In the genomic region with DNA sequence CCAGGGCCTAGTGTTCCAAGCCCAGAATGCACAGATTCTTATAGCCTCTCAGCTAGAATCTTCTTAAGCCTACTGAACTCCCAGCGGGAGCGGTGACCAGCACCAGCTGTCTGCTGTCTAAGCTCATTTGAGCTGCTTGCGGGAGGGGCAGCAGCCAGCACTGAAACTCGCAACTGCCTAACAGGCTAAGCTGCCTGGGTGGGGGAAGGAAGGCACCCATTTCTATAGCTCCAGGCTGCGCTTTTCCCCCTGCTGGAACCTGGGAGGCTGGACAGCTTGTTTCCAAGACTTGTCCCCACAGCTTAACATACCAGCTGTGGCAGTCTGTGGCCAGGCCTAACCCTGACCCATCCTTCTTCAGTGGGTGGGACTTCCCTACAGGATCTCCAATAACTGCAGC, we compare ENCODE assay signal across 19 cellular contexts.
"Had no signal": no experiment of that assay in that cellular context is flagged by ENCODE, and none has a peak within 500 bp of the region (broad histone marks: within the 10 kb centered on the region; RNA-seq: fewer than 3 reads in every experiment).

No MANE protein-coding gene starts in this region.

- H3K4me3 ChIP-seq: coronary artery, pancreas, tibial artery, uterus had no signal

- H3K27ac Mint-ChIP-seq: activated CD4-positive, alpha-beta T cell treated with anti-CD3 and anti-CD28 coated beads, Interleukin-2, amount 10 ng/mL, durations not matched to agents 24 days and 14 days; activated CD8-positive, alpha-beta T cell treated with anti-CD3 and anti-CD28 coated beads, Interleukin-2, amount 10 ng/mL, durations not matched to agents 7 days and 5 days; activated naive CD8-positive, alpha-beta T cell treated with anti-CD3 and anti-CD28 coated beads for 36 hours; activated T-cell treated with anti-CD3 and anti-CD28 coated beads, Interleukin-2, amount 50 U/mL, for 72 hours; brain; stimulated activated naive B cell treated with anti-CD40 and anti-IgM and Interleukin-4, amounts not matched to agents 10 μg/mL and 1 μg/mL and 100 μg/mL, for 72 hours had no signal

- H3K36me3 ChIP-seq: pancreas, tibial artery, uterus had no signal

- H3K36me3 Mint-ChIP-seq: activated naive CD8-positive, alpha-beta T cell treated with anti-CD3 and anti-CD28 coated beads for 36 hours; brain; stimulated activated naive B cell treated with anti-CD40 and anti-IgM and Interleukin-4, amounts not matched to agents 10 μg/mL and 1 μg/mL and 100 μg/mL, for 72 hours had no signal

- H3K27me3 Mint-ChIP-seq: activated CD4-positive, alpha-beta T cell treated with anti-CD3 and anti-CD28 coated beads, Interleukin-2, amount 10 ng/mL, durations not matched to agents 24 days and 14 days; activated naive CD8-positive, alpha-beta T cell treated with anti-CD3 and anti-CD28 coated beads for 36 hours; stimulated activated naive B cell treated with anti-CD40 and anti-IgM and Interleukin-4, amounts not matched to agents 10 μg/mL and 1 μg/mL and 100 μg/mL, for 72 hours had no signal

- H3K27ac ChIP-seq: coronary artery, pancreas, tibial artery, uterus had no signal

- H3K27me3 ChIP-seq: pancreas, tibial artery, uterus had no signal

- H3K4me1 ChIP-seq: uterus had no signal

- H3K4me3 Mint-ChIP-seq: activated CD4-positive, alpha-beta T cell treated with anti-CD3 and anti-CD28 coated beads, Interleukin-2, amount 10 ng/mL, durations not matched to agents 24 days and 14 days; activated CD8-positive, alpha-beta T cell treated with anti-CD3 and anti-CD28 coated beads, Interleukin-2, amount 10 ng/mL, durations not matched to agents 7 days and 5 days; activated naive CD8-positive, alpha-beta T cell treated with anti-CD3 and anti-CD28 coated beads for 36 hours; activated T-cell treated with anti-CD3 and anti-CD28 coated beads, Interleukin-2, amount 50 U/mL, for 72 hours; brain; stimulated activated naive B cell treated with anti-CD40 and anti-IgM and Interleukin-4, amounts not matched to agents 10 μg/mL and 1 μg/mL and 100 μg/mL, for 72 hours had no signal

- ATAC-seq: activated CD8-positive, alpha-beta T cell treated with anti-CD3 and anti-CD28 coated beads, Interleukin-2, amount 10 ng/mL, durations not matched to agents 7 days and 5 days; activated T-cell treated with anti-CD3 and anti-CD28 coated beads, Interleukin-2, amount 50 U/mL, for 72 hours; pancreas; stimulated activated naive B cell treated with anti-CD40 and anti-IgM and Interleukin-4, amounts not matched to agents 10 μg/mL and 1 μg/mL and 100 μg/mL, for 72 hours had no signal

- DNase-seq: activated CD4-positive, alpha-beta T cell treated with anti-CD3 and anti-CD28 coated beads, Interleukin-2, amount 10 ng/mL, durations not matched to agents 24 days and 14 days; activated CD4-positive, CD25-positive, alpha-beta regulatory T cell; activated CD8-positive, alpha-beta memory T cell treated with anti-CD3 and anti-CD28 coated beads, Interleukin-2, amount 50 U/mL, for 4 hours; activated CD8-positive, alpha-beta T cell treated with anti-CD3 and anti-CD28 coated beads, Interleukin-2, amount 10 ng/mL, durations not matched to agents 7 days and 5 days; activated gamma-delta T cell treated with Interleukin-2 at 50 U/mL for 16 hours; activated naive CD8-positive, alpha-beta T cell treated with anti-CD3 and anti-CD28 coated beads for 36 hours; activated T-cell treated with anti-CD3 and anti-CD28 coated beads, Interleukin-2, amount 50 U/mL, for 72 hours; amygdala; central memory CD4-positive, alpha-beta T cell; effector CD8-positive, alpha-beta T cell; foreskin fibroblast; kidney glomerular epithelial cell; pancreas; stimulated activated naive B cell treated with anti-CD40 and anti-IgM and Interleukin-4, amounts not matched to agents 10 μg/mL and 1 μg/mL and 100 μg/mL, for 72 hours; T-helper 2 cell; tibial artery; uterus had no signal

- H3K4me1 Mint-ChIP-seq: activated CD4-positive, alpha-beta T cell treated with anti-CD3 and anti-CD28 coated beads, Interleukin-2, amount 10 ng/mL, durations not matched to agents 24 days and 14 days; activated naive CD8-positive, alpha-beta T cell treated with anti-CD3 and anti-CD28 coated beads for 36 hours; stimulated activated naive B cell treated with anti-CD40 and anti-IgM and Interleukin-4, amounts not matched to agents 10 μg/mL and 1 μg/mL and 100 μg/mL, for 72 hours had no signal
